ENCODE assay signal across 31 cellular contexts in genomic region chr3:55819005-55819404, GRCh38.
"Had no signal": no experiment of that assay in that cellular context is flagged by ENCODE, and none has a peak within 500 bp of the region (broad histone marks: within the 10 kb centered on the region; RNA-seq: fewer than 3 reads in every experiment).

No MANE protein-coding gene starts in this region.

- H3K4me1 ChIP-seq: esophagus squamous epithelium, foreskin keratinocyte, gastrocnemius medialis, heart left ventricle had no signal

- FAIRE-seq: astrocyte, colon had no signal

- H3K9me3 ChIP-seq: esophagus squamous epithelium, gastrocnemius medialis, heart left ventricle had no signal

- H3K27me3 ChIP-seq: esophagus squamous epithelium, foreskin keratinocyte, gastrocnemius medialis had no signal

- H3K36me3 ChIP-seq: esophagus squamous epithelium, gastrocnemius medialis, heart left ventricle had no signal

- H3K4me3 ChIP-seq: esophagus squamous epithelium, gastrocnemius medialis, heart left ventricle had no signal

- H3K27ac ChIP-seq: esophagus squamous epithelium, foreskin keratinocyte, gastrocnemius medialis, heart left ventricle had no signal

- DNase-seq: activated CD4-positive, alpha-beta memory T cell treated with anti-CD3 and anti-CD28 coated beads for 36 hours; activated CD4-positive, alpha-beta T cell treated with anti-CD3 and anti-CD28 coated beads for 36 hours; activated CD4-positive, alpha-beta T cell treated with anti-CD3 and anti-CD28 coated beads, Interleukin-2, amount 10 ng/mL, durations not matched to agents 24 days and 14 days; activated CD4-positive, CD25-positive, alpha-beta regulatory T cell; activated CD4-positive, CD25-positive, alpha-beta regulatory T cell treated with anti-CD3 and anti-CD28 coated beads, Interleukin-2, amount 50 U/mL, for 72 hours; activated CD8-positive, alpha-beta memory T cell treated with anti-CD3 and anti-CD28 coated beads, Interleukin-2, amount 10 ng/mL, durations not matched to agents 7 days and 5 days; activated CD8-positive, alpha-beta memory T cell treated with anti-CD3 and anti-CD28 coated beads, Interleukin-2, amount 50 U/mL, for 4 hours; activated CD8-positive, alpha-beta T cell treated with anti-CD3 and anti-CD28 coated beads, Interleukin-2, amount 10 ng/mL, durations not matched to agents 7 days and 5 days; activated gamma-delta T cell; activated naive CD4-positive, alpha-beta T cell; activated naive CD4-positive, alpha-beta T cell treated with anti-CD3 and anti-CD28 coated beads, Interleukin-2, amount 10 ng/mL, durations not matched to agents 7 days and 5 days; activated naive CD8-positive, alpha-beta T cell treated with anti-CD3 and anti-CD28 coated beads, Interleukin-2, amount 10 ng/mL, durations not matched to agents 7 days and 5 days; activated T-cell treated with anti-CD3 and anti-CD28 coated beads, Interleukin-2, amount 50 U/mL, for 1 hour; activated T-cell treated with anti-CD3 and anti-CD28 coated beads, Interleukin-2, amount 50 U/mL, for 48 hours; amniotic stem cell; cortex of kidney; dermis blood vessel endothelial cell; effector CD4-positive, alpha-beta T cell; effector memory CD8-positive, alpha-beta T cell; erythroblast; esophagus squamous epithelium; foreskin keratinocyte; gastrocnemius medialis; glutamatergic neuron; heart left ventricle; T-helper 1 cell; T-helper 17 cell; T1000 had no signal

- ATAC-seq: activated CD4-positive, alpha-beta T cell treated with anti-CD3 and anti-CD28 coated beads for 36 hours; activated CD8-positive, alpha-beta memory T cell treated with anti-CD3 and anti-CD28 coated beads, Interleukin-2, amount 10 ng/mL, durations not matched to agents 7 days and 5 days; activated CD8-positive, alpha-beta T cell treated with anti-CD3 and anti-CD28 coated beads, Interleukin-2, amount 10 ng/mL, durations not matched to agents 7 days and 5 days; activated naive CD4-positive, alpha-beta T cell treated with anti-CD3 and anti-CD28 coated beads, Interleukin-2, amount 50 U/mL, for 72 hours; effector memory CD8-positive, alpha-beta T cell; foreskin keratinocyte; gastrocnemius medialis; heart left ventricle; T-helper 17 cell had no signal
